ENCODE assay signal across 17 cellular contexts in the genomic region with DNA sequence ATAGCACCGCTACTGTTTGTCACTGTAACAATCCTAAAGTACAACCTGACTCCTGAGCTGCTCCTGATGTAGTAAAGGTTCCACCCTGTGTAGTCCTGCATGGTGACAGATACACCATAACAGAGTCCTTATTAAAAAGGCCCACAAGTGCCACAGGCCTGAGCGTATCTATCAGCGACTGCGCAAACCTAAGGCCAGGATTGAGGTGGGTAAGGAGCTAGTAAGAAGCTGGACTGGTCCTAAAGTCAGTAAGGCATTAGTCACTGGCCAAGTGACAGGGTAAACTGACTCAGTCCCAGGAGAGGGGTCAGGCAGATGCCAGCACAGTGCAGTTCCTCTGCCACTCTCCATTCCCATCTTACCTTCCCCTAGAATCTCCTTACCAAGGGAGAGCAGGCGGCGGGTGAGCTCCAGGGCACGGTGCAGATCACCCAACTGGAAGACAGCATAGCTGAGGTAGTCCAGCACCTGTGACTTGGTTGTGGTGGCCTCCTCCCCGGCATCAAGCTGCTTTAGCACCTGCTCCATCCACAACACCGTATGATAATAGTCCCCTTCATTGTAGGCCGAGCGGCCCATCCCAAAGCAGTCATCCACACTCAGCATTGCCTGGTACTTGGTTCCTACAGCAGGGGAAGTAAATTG. TPM values are rescaled to one million over a fixed set of nuclear protein-coding genes. Genes with fewer than 3 reads are reported as not detected.
A peak's percentile ranks its signal among the peaks of the same experiment; 100 is the strongest.
DNase-seq lines count a peak whose midpoint lies in the region; ATAC-seq and TF ChIP-seq lines count a peak whose summit lies in the region.
"Had no signal": no experiment of that assay in that cellular context is flagged by ENCODE, and none has a peak within 500 bp of the region (broad histone marks: within the 10 kb centered on the region; RNA-seq: fewer than 3 reads in every experiment).

No MANE protein-coding gene starts in this region.

- H3K36me3 ChIP-seq in naive thymus-derived CD4-positive, alpha-beta T cell (ENCODE audit: control insufficient read depth in 2 of 3, insufficient read depth in 3 of 3, low read length in 3 of 3), result no peaks in the 10 kb centered on the region
- H3K36me3 ChIP-seq: BE2C had no signal

- intact Hi-C loops in cardiac septum (cut with DNase I), result loop anchor here (10.0 kb wide), 1 partner anchor 415 kb away; the partner anchor contains the start of gene FNIP1
- intact Hi-C loops in Right ventricle myocardium superior (cut with DNase I), result no loop called here
- intact Hi-C loops in naive thymus-derived CD4-positive, alpha-beta T cell (cut with micrococcal nuclease), result no loop called here
- intact Hi-C loops in activated CD4-positive, alpha-beta T cell treated with anti-CD3 and anti-CD28 coated beads for 36 hours (cut with DNase I, micrococcal nuclease), result no loop called here

- no peaks in the 10 kb centered on the region for H3K9me3 Mint-ChIP-seq in naive thymus-derived CD4-positive, alpha-beta T cell
- H3K9me3 Mint-ChIP-seq in activated CD4-positive, alpha-beta T cell treated with anti-CD3 and anti-CD28 coated beads for 36 hours (ENCODE audit: low read depth), result no peaks in the 10 kb centered on the region

- no peak for TF ChIP-seq CTCF in C4-2B (conservative IDR thresholded peaks at IDR 0.05)

- no peak overlapping the region for H3K4me3 ChIP-seq in naive thymus-derived CD4-positive, alpha-beta T cell (ENCODE audit: low read length)

- DNase-seq in cardiac septum (ENCODE audit: low spot score), result peak; percentile 41
- DNase-seq in Right ventricle myocardium superior, result no peak
- DNase-seq in cerebellum (ENCODE audit: low spot score), result peak; percentile 46
- DNase-seq in naive thymus-derived CD4-positive, alpha-beta T cell, result no peak
- no peak for DNase-seq in activated CD4-positive, alpha-beta T cell treated with anti-CD3 and anti-CD28 coated beads for 36 hours
- no peak for DNase-seq in T1000 (lab: John Stamatoyannopoulos, UW)
- DNase-seq: BE2C, KG1, MV-4-11, NCI-H187 treated with DMSO at 0.1 percent for 48 hours, NCI-H2227 treated with DMSO at 0.1 percent for 48 hours, NCI-H510A treated with DMSO at 0.1 percent for 48 hours, NCI-H774, OCI-M1 had no signal

- peaks cover 0 to 2% (median 0%) of the 10 kb centered on the region in 7 donors for H3K4me1 Mint-ChIP-seq in naive thymus-derived CD4-positive, alpha-beta T cell
- no peaks in the 10 kb centered on the region for H3K4me1 Mint-ChIP-seq in activated CD4-positive, alpha-beta T cell treated with anti-CD3 and anti-CD28 coated beads for 36 hours

- peak overlapping the region; percentile 5; the same call in 1 of the 2 replicates for H3K27ac ChIP-seq in C4-2B
- no peak overlapping the region for H3K27ac ChIP-seq in naive thymus-derived CD4-positive, alpha-beta T cell (ENCODE audit: low read depth, low read length)

- ATAC-seq in Right ventricle myocardium superior (ENCODE audit: poor library complexity), result no peak
- peak; percentile 21 for ATAC-seq in naive thymus-derived CD4-positive, alpha-beta T cell
- no peak for ATAC-seq in GM18868 (IDR thresholded peaks at IDR 0.05; ENCODE audit: unreplicated experiment)
- no peak for ATAC-seq in activated CD4-positive, alpha-beta T cell treated with anti-CD3 and anti-CD28 coated beads for 36 hours

- no peak overlapping the region for H3K27ac Mint-ChIP-seq in naive thymus-derived CD4-positive, alpha-beta T cell
- no peak overlapping the region for H3K27ac Mint-ChIP-seq in activated CD4-positive, alpha-beta T cell treated with anti-CD3 and anti-CD28 coated beads for 36 hours

- H3K27me3 Mint-ChIP-seq in naive thymus-derived CD4-positive, alpha-beta T cell, result peaks cover 0 to 4% (median 0%) of the 10 kb centered on the region in 5 donors
- H3K27me3 Mint-ChIP-seq in activated CD4-positive, alpha-beta T cell treated with anti-CD3 and anti-CD28 coated beads for 36 hours, result no peaks in the 10 kb centered on the region

- peaks cover 0 to 14% (median 0%) of the 10 kb centered on the region in 5 donors for H3K36me3 Mint-ChIP-seq in naive thymus-derived CD4-positive, alpha-beta T cell
- no peaks in the 10 kb centered on the region for H3K36me3 Mint-ChIP-seq in activated CD4-positive, alpha-beta T cell treated with anti-CD3 and anti-CD28 coated beads for 36 hours (ENCODE audit: low read depth)

- POLR2A ChIA-PET in naive thymus-derived CD4-positive, alpha-beta T cell (lab: Charles Lee), result no interaction called here
- POLR2A ChIA-PET in activated CD4-positive, alpha-beta T cell treated with anti-CD3 and anti-CD28 coated beads for 36 hours (lab: Charles Lee), result no interaction called here

- H3K4me1 ChIP-seq in naive thymus-derived CD4-positive, alpha-beta T cell (ENCODE audit: control insufficient read depth in 2 of 2, insufficient read depth in 2 of 2, low read length in 2 of 2), result no peaks in the 10 kb centered on the region

- CTCF ChIA-PET in naive thymus-derived CD4-positive, alpha-beta T cell (lab: Charles Lee), result no interaction called here
- CTCF ChIA-PET in activated CD4-positive, alpha-beta T cell treated with anti-CD3 and anti-CD28 coated beads for 36 hours (lab: Charles Lee), result interaction anchor here (0.6 to 1.6 kb wide), 2 partner anchors 20 to 28 kb away, joined by 5 to 9 read pairs; no protein-coding TSS in a partner anchor

- no peaks in the 10 kb centered on the region for H3K9me3 ChIP-seq in naive thymus-derived CD4-positive, alpha-beta T cell (ENCODE audit: control insufficient read depth in 2 of 3, low read length in 3 of 3)
- H3K9me3 ChIP-seq: BE2C had no signal

- H3K27me3 ChIP-seq in naive thymus-derived CD4-positive, alpha-beta T cell (ENCODE audit: control insufficient read depth in 2 of 2, insufficient read depth in 2 of 2, low read length in 2 of 2), result no peaks in the 10 kb centered on the region
- H3K27me3 ChIP-seq: BE2C had no signal

- no peak overlapping the region for H3K4me3 Mint-ChIP-seq in naive thymus-derived CD4-positive, alpha-beta T cell
- no peak overlapping the region for H3K4me3 Mint-ChIP-seq in activated CD4-positive, alpha-beta T cell treated with anti-CD3 and anti-CD28 coated beads for 36 hours

RNA-seq across cellular contexts. Expression of gene P4HA2, which starts 17.6 kb away (rescaled TPM):
- total RNA-seq in cardiac septum, result 50.5 TPM
- total RNA-seq in Right ventricle myocardium superior, result 77.2 TPM
- 10.1 TPM for total RNA-seq in cerebellum
- total RNA-seq in naive thymus-derived CD4-positive, alpha-beta T cell, result 10 to 100 TPM in 1 of 5 experiments, 1 to 10 TPM in 1, under 1 TPM in 2, not detected in 1; 0.30 to 23.9 (median 0.99) TPM
- polyA plus RNA-seq in naive thymus-derived CD4-positive, alpha-beta T cell, result not detected
- 1 to 10 TPM; 6.1 to 8.9 TPM for total RNA-seq in activated CD4-positive, alpha-beta T cell treated with anti-CD3 and anti-CD28 coated beads for 36 hours

RNA-seq across cellular contexts. Expression of gene PDLIM4, which starts 47.5 kb away (rescaled TPM):
- 8.8 TPM for total RNA-seq in cardiac septum
- total RNA-seq in Right ventricle myocardium superior, result 5.2 TPM
- total RNA-seq in cerebellum, result 4.5 TPM
- under 1 TPM in 1 of 5 experiments, not detected in 4; 0.99 TPM for total RNA-seq in naive thymus-derived CD4-positive, alpha-beta T cell
- not detected for polyA plus RNA-seq in naive thymus-derived CD4-positive, alpha-beta T cell
- total RNA-seq in activated CD4-positive, alpha-beta T cell treated with anti-CD3 and anti-CD28 coated beads for 36 hours, result under 1 TPM; 0.21 to 0.23 TPM
- total RNA-seq: A172 had no signal

Comparison
In these comparisons a context has a peak if more than half of its experiments do, and no peak if none do; other contexts are left out.
1. DNase-seq: peak in cardiac septum (single experiment) and cerebellum (single experiment); none in Right ventricle myocardium superior (single experiment), naive thymus-derived CD4-positive, alpha-beta T cell (0 of 9), activated CD4-positive, alpha-beta T cell treated with anti-CD3 and anti-CD28 coated beads for 36 hours (single experiment) and T1000 (single experiment).